In genomic region chr7:16792299-16792698, GRCh38 we compare ENCODE assay signal across 17 cellular contexts. TPM values are rescaled to one million over a fixed set of nuclear protein-coding genes. Genes with fewer than 3 reads are reported as not detected.
DNase-seq lines count a peak whose midpoint lies in the region; ATAC-seq and TF ChIP-seq lines count a peak whose summit lies in the region.
"Had no signal": no experiment of that assay in that cellular context is flagged by ENCODE, and none has a peak within 500 bp of the region (broad histone marks: within the 10 kb centered on the region; RNA-seq: fewer than 3 reads in every experiment).

No MANE protein-coding gene starts in this region.

- H3K9me3 Mint-ChIP-seq in activated T-cell treated with anti-CD3 and anti-CD28 coated beads, Interleukin-2, amount 50 U/mL, for 72 hours, result no peaks in the 10 kb centered on the region
- H3K9me3 Mint-ChIP-seq in glutamatergic neuron (ENCODE audit: unreplicated experiment), result peaks cover 4% of the 10 kb centered on the region
- no peaks in the 10 kb centered on the region for H3K9me3 Mint-ChIP-seq in type B pancreatic cell
- no peaks in the 10 kb centered on the region for H3K9me3 Mint-ChIP-seq in stimulated activated memory B cell treated with anti-CD40 and anti-IgM and Interleukin-4, amounts not matched to agents 10 μg/mL and 1 μg/mL and 100 μg/mL, for 72 hours
- H3K9me3 Mint-ChIP-seq: CD8-positive, alpha-beta memory T cell; GM23338; HFFc6 had no signal

- H3F3A ChIP-seq in PC-3 (ENCODE audit: low read length, unreplicated experiment), result no peaks in the 10 kb centered on the region

- no peak overlapping the region for H3K4me3 ChIP-seq in PC-3 (ENCODE audit: low read length)
- H3K4me3 ChIP-seq: BLaER1 treated with 17β-estradiol and CSF1 and Interleukin-3, amounts not matched to agents 10 nM and 100 nM; GM23338 had no signal

- DNase-seq in activated T-cell treated with anti-CD3 and anti-CD28 coated beads, Interleukin-2, amount 50 U/mL, for 72 hours, result no peak
- no peak for DNase-seq in activated T-cell treated with anti-CD3 and anti-CD28 coated beads, Interleukin-2, amount 50 U/mL, for 48 hours
- DNase-seq in PC-3, result no peak
- DNase-seq in glutamatergic neuron, result no peak
- no peak for DNase-seq in type B pancreatic cell (ENCODE audit: extremely low spot score, unreplicated experiment)
- no peak for DNase-seq in stimulated activated CD8-positive, alpha-beta memory T cell treated with anti-CD3 and anti-CD28 coated beads, Interleukin-4, amount 100 ng/mL, for 48 hours
- DNase-seq in G401 (ENCODE audit: low spot score), result no peak
- DNase-seq: CD8-positive, alpha-beta memory T cell; COR-L47; GF-D8; HFFc6 had no signal

- TF ChIP-seq CTCF in PC-3 (conservative IDR thresholded peaks at IDR 0.05; ENCODE audit: low read depth, low read length), result no peak
- TF ChIP-seq CTCF in glutamatergic neuron (IDR thresholded peaks at IDR 0.05; ENCODE audit: partially characterized antibody, unreplicated experiment), result no peak
- no peak for TF ChIP-seq CTCF in type B pancreatic cell (conservative IDR thresholded peaks at IDR 0.05)

- BruUV-seq in PC-3 (replicated peaks; lab: Mats Ljungman, UMichigan), result no TSS peak

- no peaks in the 10 kb centered on the region for H4K20me1 ChIP-seq in PC-3 (ENCODE audit: low read length)
- H4K20me1 ChIP-seq: BLaER1 treated with 17β-estradiol and CSF1 and Interleukin-3, amounts not matched to agents 10 nM and 100 nM had no signal

- no peaks in the 10 kb centered on the region for H3K9me2 ChIP-seq in PC-3 (replicated peaks; ENCODE audit: low read length)

- peaks cover 26% of the 10 kb centered on the region for H3K27me3 Mint-ChIP-seq in activated T-cell treated with anti-CD3 and anti-CD28 coated beads, Interleukin-2, amount 50 U/mL, for 72 hours (ENCODE audit: low read depth)
- H3K27me3 Mint-ChIP-seq in glutamatergic neuron (ENCODE audit: unreplicated experiment), result no peaks in the 10 kb centered on the region
- H3K27me3 Mint-ChIP-seq in type B pancreatic cell, result no peaks in the 10 kb centered on the region
- H3K27me3 Mint-ChIP-seq in stimulated activated memory B cell treated with anti-CD40 and anti-IgM and Interleukin-4, amounts not matched to agents 10 μg/mL and 1 μg/mL and 100 μg/mL, for 72 hours, result no peaks in the 10 kb centered on the region
- H3K27me3 Mint-ChIP-seq: B cell had no signal

- peak overlapping the region in 1 of 2 donors; percentile 22 for H3K4me3 Mint-ChIP-seq in activated T-cell treated with anti-CD3 and anti-CD28 coated beads, Interleukin-2, amount 50 U/mL, for 72 hours
- H3K4me3 Mint-ChIP-seq in glutamatergic neuron (ENCODE audit: unreplicated experiment) (no peak overlapping the region), type B pancreatic cell (no peak overlapping the region)
- no peak overlapping the region for H3K4me3 Mint-ChIP-seq in stimulated activated memory B cell treated with anti-CD40 and anti-IgM and Interleukin-4, amounts not matched to agents 10 μg/mL and 1 μg/mL and 100 μg/mL, for 72 hours
- H3K4me3 Mint-ChIP-seq: B cell; CD8-positive, alpha-beta memory T cell; GM23338; HFFc6 had no signal

- in situ Hi-C loops in G401 (cut with HindIII; ENCODE audit: low sequenced_read_pairs), result no loop called here

- H3K9me3 ChIP-seq in PC-3 (ENCODE audit: low read length), result no peaks in the 10 kb centered on the region

- H3K27me3 ChIP-seq in PC-3 (ENCODE audit: low read length), result no peaks in the 10 kb centered on the region
- H3K27me3 ChIP-seq: BLaER1 treated with 17β-estradiol and CSF1 and Interleukin-3, amounts not matched to agents 10 nM and 100 nM had no signal

- intact Hi-C loops in PC-3 (cut with micrococcal nuclease), result no loop called here

- CTCF ChIA-PET in PC-3 (lab: Charles Lee), result no interaction called here

- H3K4me2 ChIP-seq in PC-3 (ENCODE audit: low read length), result no peak overlapping the region
- H3K4me2 ChIP-seq: BLaER1 treated with 17β-estradiol and CSF1 and Interleukin-3, amounts not matched to agents 10 nM and 100 nM; GM23338 had no signal

- H2AFZ ChIP-seq in PC-3 (ENCODE audit: low read length), result no peak overlapping the region
- H2AFZ ChIP-seq: GM23338 had no signal

- POLR2A ChIA-PET in PC-3 (lab: Charles Lee; ENCODE audit: unreplicated experiment), result interaction anchor here (0.7 kb wide), 1 partner anchor 89 kb away, joined by 4 read pairs; no protein-coding TSS in a partner anchor

- H3K36me3 ChIP-seq in PC-3 (ENCODE audit: low read depth, low read length), result peaks cover 19% of the 10 kb centered on the region

- no peak overlapping the region for H3K27ac ChIP-seq in PC-3 (ENCODE audit: low read length)
- H3K27ac ChIP-seq: BLaER1 treated with 17β-estradiol and CSF1 and Interleukin-3, amounts not matched to agents 10 nM and 100 nM had no signal

- H3K36me3 Mint-ChIP-seq in activated T-cell treated with anti-CD3 and anti-CD28 coated beads, Interleukin-2, amount 50 U/mL, for 72 hours (ENCODE audit: insufficient read depth in 2 of 2), result no peaks in the 10 kb centered on the region
- H3K36me3 Mint-ChIP-seq in glutamatergic neuron (ENCODE audit: unreplicated experiment), result no peaks in the 10 kb centered on the region
- H3K36me3 Mint-ChIP-seq in type B pancreatic cell, result peaks cover 6% of the 10 kb centered on the region
- H3K36me3 Mint-ChIP-seq in stimulated activated memory B cell treated with anti-CD40 and anti-IgM and Interleukin-4, amounts not matched to agents 10 μg/mL and 1 μg/mL and 100 μg/mL, for 72 hours, result peaks cover 7% of the 10 kb centered on the region
- H3K36me3 Mint-ChIP-seq: CD8-positive, alpha-beta memory T cell had no signal

- H3K4me1 ChIP-seq in PC-3 (ENCODE audit: insufficient read depth, low read length), result peaks cover 5% of the 10 kb centered on the region; the same call in 1 of the 2 replicates

- H3K4me1 Mint-ChIP-seq in activated T-cell treated with anti-CD3 and anti-CD28 coated beads, Interleukin-2, amount 50 U/mL, for 72 hours (ENCODE audit: low read depth), result peaks cover 7% of the 10 kb centered on the region
- H3K4me1 Mint-ChIP-seq in glutamatergic neuron (ENCODE audit: low read depth, unreplicated experiment) (peaks cover 23% of the 10 kb centered on the region), type B pancreatic cell (ENCODE audit: unreplicated experiment) (peaks cover 4% of the 10 kb centered on the region)
- H3K4me1 Mint-ChIP-seq in stimulated activated memory B cell treated with anti-CD40 and anti-IgM and Interleukin-4, amounts not matched to agents 10 μg/mL and 1 μg/mL and 100 μg/mL, for 72 hours, result no peaks in the 10 kb centered on the region
- H3K4me1 Mint-ChIP-seq: B cell; CD8-positive, alpha-beta memory T cell; GM23338 had no signal

- peak overlapping the region; percentile 27 for H3K27ac Mint-ChIP-seq in activated T-cell treated with anti-CD3 and anti-CD28 coated beads, Interleukin-2, amount 50 U/mL, for 72 hours
- H3K27ac Mint-ChIP-seq in glutamatergic neuron (ENCODE audit: unreplicated experiment) (peak overlapping the region; percentile 24), type B pancreatic cell (peak overlapping the region; percentile 24)
- no peak overlapping the region for H3K27ac Mint-ChIP-seq in stimulated activated memory B cell treated with anti-CD40 and anti-IgM and Interleukin-4, amounts not matched to agents 10 μg/mL and 1 μg/mL and 100 μg/mL, for 72 hours
- H3K27ac Mint-ChIP-seq: B cell; CD8-positive, alpha-beta memory T cell; GM23338; HFFc6 had no signal

- ATAC-seq in activated T-cell treated with anti-CD3 and anti-CD28 coated beads, Interleukin-2, amount 50 U/mL, for 72 hours (replicated peaks in 1 of 2), result peak; percentile 75 to 89
- ATAC-seq in PC-3, result peak; percentile 24; the same call in 1 of the 2 replicates
- no peak for ATAC-seq in stimulated activated memory B cell treated with anti-CD40 and anti-IgM and Interleukin-4, amounts not matched to agents 10 μg/mL and 1 μg/mL and 100 μg/mL, for 72 hours
- ATAC-seq: GM23338, HCT116 had no signal

- H3K9ac ChIP-seq in PC-3 (ENCODE audit: low read length), result no peak overlapping the region
- H3K9ac ChIP-seq: BLaER1 treated with 17β-estradiol and CSF1 and Interleukin-3, amounts not matched to agents 10 nM and 100 nM had no signal

- no peaks in the 10 kb centered on the region for H3K79me2 ChIP-seq in PC-3 (ENCODE audit: low read length)

RNA-seq across cellular contexts. Expression of gene AGR2, which starts 12.5 kb away (rescaled TPM):
- not detected for total RNA-seq in activated T-cell treated with anti-CD3 and anti-CD28 coated beads, Interleukin-2, amount 50 U/mL, for 72 hours
- total RNA-seq in PC-3 (2014; rRNA removed), result 72.2 and 140 TPM in 2 replicates
- not detected for total RNA-seq in glutamatergic neuron (ENCODE audit: unreplicated experiment)
- 116 and 179 TPM in 2 replicates for total RNA-seq in type B pancreatic cell (ENCODE audit: low replicate concordance)
- not detected in 2 replicates for total RNA-seq in G401 (2014; rRNA removed; shearing (Covaris generic))
- total RNA-seq: A172; B cell; CD8-positive, alpha-beta memory T cell; GM23338; HFFc6 had no signal

RNA-seq across cellular contexts. Expression of gene TSPAN13, which starts 38.7 kb away (rescaled TPM):
- total RNA-seq in activated T-cell treated with anti-CD3 and anti-CD28 coated beads, Interleukin-2, amount 50 U/mL, for 72 hours, result 1 to 10 TPM; 1.1 to 1.2 TPM
- total RNA-seq in PC-3 (2014; rRNA removed) (27.6 and 34.9 TPM in 2 replicates), glutamatergic neuron (ENCODE audit: unreplicated experiment) (81.1 TPM), type B pancreatic cell (ENCODE audit: low replicate concordance) (65.1 and 99.5 TPM in 2 replicates)
- not detected in 2 replicates for total RNA-seq in G401 (2014; rRNA removed; shearing (Covaris generic))

Comparison
In these comparisons a context has a peak if more than half of its experiments do, and no peak if none do; other contexts are left out.
1. RNA of gene AGR2, which starts 12.5 kb away (total RNA-seq): 72.2 to 140 TPM in PC-3 and 116 to 179 TPM in type B pancreatic cell; not detected in activated T-cell treated with anti-CD3 and anti-CD28 coated beads, Interleukin-2, amount 50 U/mL, for 72 hours, not detected in glutamatergic neuron (single experiment) and not detected in G401; every median in the first group is over 10 times any median in the second.
2. RNA of gene TSPAN13, which starts 38.7 kb away (total RNA-seq): 81.1 TPM in glutamatergic neuron (single experiment), 65.1 to 99.5 TPM in type B pancreatic cell and 27.6 to 34.9 TPM in PC-3; 1.1 to 1.2 TPM in activated T-cell treated with anti-CD3 and anti-CD28 coated beads, Interleukin-2, amount 50 U/mL, for 72 hours and not detected in G401; every median in the first group is over 10 times any median in the second.